ENCODE assay signal across 21 cellular contexts in genomic region chr5:86644843-86645242, GRCh38. TPM values are rescaled to one million over a fixed set of nuclear protein-coding genes. Genes with fewer than 3 reads are reported as not detected.
DNase-seq lines count a peak whose midpoint lies in the region; ATAC-seq lines count a peak whose summit lies in the region.
"Had no signal": no experiment of that assay in that cellular context is flagged by ENCODE, and none has a peak within 500 bp of the region (broad histone marks: within the 10 kb centered on the region; RNA-seq: fewer than 3 reads in every experiment).

No MANE protein-coding gene starts in this region.

- no peaks in the 10 kb centered on the region for H3K27me3 ChIP-seq in HUES6 (ENCODE audit: control insufficient read depth, insufficient read depth, low read length)
- H3K27me3 ChIP-seq in iPS DF 6.9 (ENCODE audit: control insufficient read depth, insufficient read depth, low read length) = no peaks in the 10 kb centered on the region
- no peaks in the 10 kb centered on the region for H3K27me3 ChIP-seq in mesendoderm (ENCODE audit: insufficient read depth, low read length, poor library complexity)
- H3K27me3 ChIP-seq: BLaER1 treated with 17β-estradiol and CSF1 and Interleukin-3, amounts not matched to agents 10 nM and 100 nM; SJSA1 had no signal

- H3K23ac ChIP-seq in mesendoderm (ENCODE audit: low read length) = no peak overlapping the region

- H3K4me3 ChIP-seq in HUES6 (ENCODE audit: low read depth, low read length) = no peak overlapping the region
- H3K4me3 ChIP-seq in iPS DF 6.9 (ENCODE audit: low read length) = no peak overlapping the region
- H3K4me3 ChIP-seq in mesendoderm (ENCODE audit: low read length) = no peak overlapping the region
- H3K4me3 ChIP-seq: A549; BLaER1 treated with 17β-estradiol and CSF1 and Interleukin-3, amounts not matched to agents 10 nM and 100 nM; PC-9; SJSA1 had no signal

- no peaks in the 10 kb centered on the region for H3K36me3 Mint-ChIP-seq in stimulated activated effector memory CD8-positive, alpha-beta T cell treated with anti-CD3 and anti-CD28 coated beads, Interleukin-12 subunit alpha, Interleukin-12 subunit beta, amount 100 ng/mL, for 72 hours
- H3K36me3 Mint-ChIP-seq: IgD-negative memory B cell had no signal

- no peak overlapping the region for H2BK120ac ChIP-seq in mesendoderm (ENCODE audit: low read depth, low read length)

- no peaks in the 10 kb centered on the region for H3K9me3 Mint-ChIP-seq in stimulated activated effector memory CD8-positive, alpha-beta T cell treated with anti-CD3 and anti-CD28 coated beads, Interleukin-12 subunit alpha, Interleukin-12 subunit beta, amount 100 ng/mL, for 72 hours
- H3K9me3 Mint-ChIP-seq: CD4-positive, alpha-beta T cell; IgD-negative memory B cell had no signal

- H2AK5ac ChIP-seq in mesendoderm (ENCODE audit: low read length) = no peak overlapping the region

- H3K79me1 ChIP-seq in mesendoderm (ENCODE audit: low read length) = no peaks in the 10 kb centered on the region

- no peaks in the 10 kb centered on the region for H3K79me2 ChIP-seq in mesendoderm (ENCODE audit: control insufficient read depth, insufficient read depth, low read length)

- peaks cover 61% of the 10 kb centered on the region for H3K4me1 ChIP-seq in HUES6 (ENCODE audit: control insufficient read depth, insufficient read depth, low read length)
- H3K4me1 ChIP-seq in iPS DF 6.9 (ENCODE audit: control insufficient read depth, insufficient read depth, low read length) = peaks cover 5% of the 10 kb centered on the region; the same call in 1 of the 2 replicates
- no peaks in the 10 kb centered on the region for H3K4me1 ChIP-seq in mesendoderm (ENCODE audit: control insufficient read depth, low read depth, low read length)
- H3K4me1 ChIP-seq: A549; BLaER1 treated with 17β-estradiol and CSF1 and Interleukin-3, amounts not matched to agents 10 nM and 100 nM; SJSA1 had no signal

- H3K27ac ChIP-seq in HUES6 (ENCODE audit: low read depth, low read length) (peak overlapping the region; percentile 64), iPS DF 6.9 (ENCODE audit: low read length) (peak overlapping the region; percentile 40), mesendoderm (ENCODE audit: low read depth, low read length) (no peak overlapping the region)
- H3K27ac ChIP-seq: A549; BLaER1 treated with 17β-estradiol and CSF1 and Interleukin-3, amounts not matched to agents 10 nM and 100 nM; KMS-11; PC-9; SJSA1 had no signal

- no peak overlapping the region for H2BK15ac ChIP-seq in mesendoderm (replicated peaks; ENCODE audit: low read depth)

- no peak overlapping the region for H3K56ac ChIP-seq in mesendoderm (ENCODE audit: low read length)

- H3K4me3 Mint-ChIP-seq in stimulated activated effector memory CD8-positive, alpha-beta T cell treated with anti-CD3 and anti-CD28 coated beads, Interleukin-12 subunit alpha, Interleukin-12 subunit beta, amount 100 ng/mL, for 72 hours = no peak overlapping the region
- H3K4me3 Mint-ChIP-seq: CD4-positive, alpha-beta T cell; IgD-negative memory B cell had no signal

- no peak overlapping the region for H3K4me2 ChIP-seq in mesendoderm (ENCODE audit: low read length)
- H3K4me2 ChIP-seq: A549; BLaER1 treated with 17β-estradiol and CSF1 and Interleukin-3, amounts not matched to agents 10 nM and 100 nM; KMS-11; PC-9 had no signal

- no peak overlapping the region for H2BK5ac ChIP-seq in mesendoderm (ENCODE audit: low read length)

- peak overlapping the region; percentile 27 for H3K4ac ChIP-seq in mesendoderm (ENCODE audit: low read depth, low read length)

- WGBS in iPS DF 6.9 (ENCODE audit: insufficient coverage, insufficient read length) = no CpG with 5 or more reads among the region's 3 CpGs
- no CpG with 5 or more reads among the region's 3 CpGs for WGBS in mesendoderm (ENCODE audit: extremely low coverage, insufficient coverage, low lambda C conversion rate)

- peak; percentile 28 for ATAC-seq in stimulated activated effector memory CD8-positive, alpha-beta T cell treated with anti-CD3 and anti-CD28 coated beads, Interleukin-12 subunit alpha, Interleukin-12 subunit beta, amount 100 ng/mL, for 72 hours
- no peak for ATAC-seq in GM18502 (IDR thresholded peaks at IDR 0.05; ENCODE audit: poor library complexity, unreplicated experiment)
- ATAC-seq in HG03095 (IDR thresholded peaks at IDR 0.05; ENCODE audit: unreplicated experiment) = no peak
- ATAC-seq: A549, Right ventricle myocardium inferior had no signal

- DNase-seq in iPS DF 6.9 (ENCODE audit: low read depth, low spot score) (peak; percentile 52), mesendoderm (peak; percentile 8)
- no peak for DNase-seq in stimulated activated effector memory CD8-positive, alpha-beta T cell treated with anti-CD3 and anti-CD28 coated beads, Interleukin-12 subunit alpha, Interleukin-12 subunit beta, amount 100 ng/mL, for 72 hours (ENCODE audit: low spot score in 2 of 2)
- no peak for DNase-seq in effector CD8-positive, alpha-beta T cell (lab: John Stamatoyannopoulos, UW)
- DNase-seq: AML-193; CD4-positive, alpha-beta T cell; MM.1S; NCI-H1694; NCI-H2029 treated with DMSO at 0.1 percent for 48 hours; NCI-H446 treated with DMSO at 0.1 percent for 48 hours; NCI-H526 treated with DMSO at 0.1 percent for 48 hours; PC-9 had no signal

- H3K4me1 Mint-ChIP-seq in stimulated activated effector memory CD8-positive, alpha-beta T cell treated with anti-CD3 and anti-CD28 coated beads, Interleukin-12 subunit alpha, Interleukin-12 subunit beta, amount 100 ng/mL, for 72 hours = no peaks in the 10 kb centered on the region
- H3K4me1 Mint-ChIP-seq: IgD-negative memory B cell had no signal

- H3K27ac Mint-ChIP-seq in stimulated activated effector memory CD8-positive, alpha-beta T cell treated with anti-CD3 and anti-CD28 coated beads, Interleukin-12 subunit alpha, Interleukin-12 subunit beta, amount 100 ng/mL, for 72 hours = no peak overlapping the region
- H3K27ac Mint-ChIP-seq: CD4-positive, alpha-beta T cell; IgD-negative memory B cell had no signal

- H4K8ac ChIP-seq in mesendoderm (ENCODE audit: low read depth, low read length) = no peak overlapping the region

- H4K5ac ChIP-seq in mesendoderm (ENCODE audit: low read length) = no peak overlapping the region

- H3K36me3 ChIP-seq in HUES6 (ENCODE audit: control insufficient read depth, insufficient read depth, low read length) (no peaks in the 10 kb centered on the region), iPS DF 6.9 (ENCODE audit: control insufficient read depth, insufficient read depth, low read length) (no peaks in the 10 kb centered on the region; the same call in 1 of the 2 replicates), mesendoderm (ENCODE audit: control insufficient read depth, insufficient read depth, low read length) (no peaks in the 10 kb centered on the region)
- H3K36me3 ChIP-seq: BLaER1 treated with 17β-estradiol and CSF1 and Interleukin-3, amounts not matched to agents 10 nM and 100 nM; SJSA1 had no signal

- H3K18ac ChIP-seq in mesendoderm (ENCODE audit: low read length) = peak overlapping the region; percentile 68

- H3K9me3 ChIP-seq in HUES6 (ENCODE audit: control insufficient read depth, insufficient read depth, low read depth, low read length) = no peaks in the 10 kb centered on the region
- no peaks in the 10 kb centered on the region for H3K9me3 ChIP-seq in iPS DF 6.9 (ENCODE audit: control insufficient read depth, insufficient read depth, low read length)
- H3K9me3 ChIP-seq: A549; BLaER1 treated with 17β-estradiol and CSF1 and Interleukin-3, amounts not matched to agents 10 nM and 100 nM; SJSA1 had no signal

- H3K9ac ChIP-seq in HUES6 (ENCODE audit: low read length) = peak overlapping the region; percentile 24
- H3K9ac ChIP-seq in mesendoderm (ENCODE audit: low read length) = no peak overlapping the region
- H3K9ac ChIP-seq: BLaER1 treated with 17β-estradiol and CSF1 and Interleukin-3, amounts not matched to agents 10 nM and 100 nM; KMS-11 had no signal

RNA-seq across cellular contexts. Expression of gene COX7C, which starts 27.1 kb away (rescaled TPM):
- polyA plus RNA-seq in mesendoderm (2013, experiment 1 of 2) = 1,648 TPM
- polyA plus RNA-seq in mesendoderm (2013, experiment 2 of 2) = 1,637 TPM

Comparison
In these comparisons a context has a peak if more than half of its experiments do, and no peak if none do; other contexts are left out.
1. DNase-seq: peak in iPS DF 6.9 (single experiment) and mesendoderm (single experiment); none in stimulated activated effector memory CD8-positive, alpha-beta T cell treated with anti-CD3 and anti-CD28 coated beads, Interleukin-12 subunit alpha, Interleukin-12 subunit beta, amount 100 ng/mL, for 72 hours (0 of 2) and effector CD8-positive, alpha-beta T cell (single experiment).